ENCODE assay signal across 1 cellular context in genomic region chr17:40314557-40314953, GRCh38.
TF ChIP-seq lines count a peak whose summit lies in the region.

No MANE protein-coding gene starts in this region.

TF ChIP-seq in GM12878, 131 proteins besides CTCF, POLR2A, EP300 and RAD21:
- TF ChIP-seq POU2F2 (IDR thresholded peaks at IDR 0.05; ENCODE audit: borderline replicate concordance, low read depth, low read length), result no peak
- no peak for TF ChIP-seq SREBF1 (IDR thresholded peaks at IDR 0.05; ENCODE audit: low read length)
- 0 out of 4 replicates have a peak, but pooled peaks of 1 of the 2 experiments have one; percentile 13 for TF ChIP-seq BHLHE40 (IDR thresholded peaks at IDR 0.05; ENCODE audit: borderline replicate concordance in 1 of 2, low read depth in 2 of 2, low read length in 1 of 2)
- TF ChIP-seq CEBPB (IDR thresholded peaks at IDR 0.05; ENCODE audit: borderline replicate concordance in 1 of 2, low read depth in 2 of 2, low read length in 2 of 2), result no peak
- no peak for TF ChIP-seq NKRF (conservative IDR thresholded peaks at IDR 0.05)
- no peak for TF ChIP-seq JUNB (IDR thresholded peaks at IDR 0.05)
- TF ChIP-seq DPF2 (IDR thresholded peaks at IDR 0.05), result 0 out of 2 replicates have a peak, but pooled peaks have one; percentile 24
- TF ChIP-seq IKZF1 (conservative IDR thresholded peaks at IDR 0.05), result 0 out of 2 replicates have a peak, but pooled peaks have one; percentile 28
- TF ChIP-seq SP1 (IDR thresholded peaks at IDR 0.05; ENCODE audit: low read depth, low read length), result no peak
- TF ChIP-seq SMAD1 (IDR thresholded peaks at IDR 0.05; ENCODE audit: low read depth, partially characterized antibody), result peak; percentile 72
- TF ChIP-seq SUZ12 (IDR thresholded peaks at IDR 0.05; ENCODE audit: unreplicated experiment), result no peak
- TF ChIP-seq GATAD2B (conservative IDR thresholded peaks at IDR 0.05; ENCODE audit: low read depth), result no peak
- no peak for TF ChIP-seq POLR2AphosphoS2 (IDR thresholded peaks at IDR 0.05; ENCODE audit: low read depth, low read length)
- no peak for TF ChIP-seq CUX1 (IDR thresholded peaks at IDR 0.05; ENCODE audit: insufficient replicate concordance, low read depth, low read length)
- TF ChIP-seq ATF7 (IDR thresholded peaks at IDR 0.05; ENCODE audit: low read depth), result no peak
